ENCODE assay signal across 17 cellular contexts in the genomic region with DNA sequence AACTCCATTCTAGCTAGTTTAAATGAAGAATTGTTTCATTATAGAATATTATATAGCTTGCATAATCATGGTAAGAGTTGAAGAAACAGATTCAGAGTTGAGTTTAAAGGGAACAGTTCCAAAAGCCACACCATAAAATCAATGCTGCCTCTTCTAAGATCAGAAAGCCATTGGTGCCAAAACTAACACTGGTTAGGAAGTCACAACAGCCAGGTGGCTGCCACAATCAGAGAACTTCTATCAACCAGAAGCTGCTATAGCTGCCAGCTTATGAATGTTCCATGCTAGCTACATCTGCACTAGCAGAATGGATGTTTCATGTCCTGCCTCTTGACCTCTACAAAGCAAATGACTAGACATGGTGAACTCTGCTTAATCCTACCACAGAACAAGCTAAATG.
A peak's percentile ranks its signal among the peaks of the same experiment; 100 is the strongest.
DNase-seq lines count a peak whose midpoint lies in the region; ATAC-seq and TF ChIP-seq lines count a peak whose summit lies in the region.
"Had no signal": no experiment of that assay in that cellular context is flagged by ENCODE, and none has a peak within 500 bp of the region (broad histone marks: within the 10 kb centered on the region; RNA-seq: fewer than 3 reads in every experiment).

No MANE protein-coding gene starts in this region.

- DNase-seq in DMS 273 treated with DMSO at 0.1 percent for 48 hours (lab: John Stamatoyannopoulos, UW): peak; percentile 13
- peak; percentile 63 for DNase-seq in NCI-H1092 (lab: John Stamatoyannopoulos, UW)
- peak; percentile 51 for DNase-seq in NCI-H69 (lab: John Stamatoyannopoulos, UW)
- peak; percentile 52 for DNase-seq in left lobe of liver (ENCODE audit: low spot score)
- no peak for DNase-seq in stomach
- DNase-seq in HEK293T (ENCODE audit: extremely low spot score): no peak
- DNase-seq in activated naive CD4-positive, alpha-beta T cell treated with anti-CD3 and anti-CD28 coated beads, Interleukin-2, amount 50 U/mL, for 16 hours: no peak
- DNase-seq: ACHN; AML-193; Calu3; CD4-positive, CD25-positive, alpha-beta regulatory T cell; KG1; NCI-H1694; NCI-H2171; NCI-H510A; Right ventricle myocardium superior had no signal

- H3K9me3 ChIP-seq in stomach: no peaks in the 10 kb centered on the region

- TF ChIP-seq EP300 in stomach (IDR thresholded peaks at IDR 0.05): no peak

- ATAC-seq in left lobe of liver: peak; percentile 97
- ATAC-seq: SK-N-SH treated with all-trans-retinoic acid at 6 μM for 48 hours had no signal

- TF ChIP-seq CTCF in stomach (IDR thresholded peaks at IDR 0.05): no peak

- TF ChIP-seq POLR2A in stomach (IDR thresholded peaks at IDR 0.05): no peak

- no peak overlapping the region for H3K4me3 ChIP-seq in stomach

- CTCF ChIA-PET in HEK293T (lab: Yijun Ruan, JAX): no interaction called here

- intact Hi-C loops in stomach (cut with DNase I; ENCODE audit: low total_unique reads): no loop called here

- POLR2A ChIA-PET in HEK293T (lab: Yijun Ruan, JAX): no interaction called here

- no peak overlapping the region for H3K27ac ChIP-seq in stomach

- H3K27me3 ChIP-seq in stomach: no peaks in the 10 kb centered on the region

- H3K4me1 ChIP-seq in stomach: peaks cover 0 to 9% (median 4%) of the 10 kb centered on the region in 4 donors

- no peaks in the 10 kb centered on the region for H3K36me3 ChIP-seq in stomach

TF ChIP-seq in HEK293T, 16 proteins besides CTCF, POLR2A, EP300 and RAD21:
- TF ChIP-seq BHLHE40 (IDR thresholded peaks at IDR 0.05; ENCODE audit: borderline replicate concordance) (no peak), TARDBP (IDR thresholded peaks at IDR 0.05) (no peak), CTBP1 (IDR thresholded peaks at IDR 0.05; ENCODE audit: borderline replicate concordance) (no peak), ZNF384 (IDR thresholded peaks at IDR 0.05) (no peak), ARNT (IDR thresholded peaks at IDR 0.05) (no peak), LEF1 (IDR thresholded peaks at IDR 0.05; ENCODE audit: borderline replicate concordance) (no peak), L3MBTL2 (conservative IDR thresholded peaks at IDR 0.05) (no peak)
- TF ChIP-seq, protein P1, sequence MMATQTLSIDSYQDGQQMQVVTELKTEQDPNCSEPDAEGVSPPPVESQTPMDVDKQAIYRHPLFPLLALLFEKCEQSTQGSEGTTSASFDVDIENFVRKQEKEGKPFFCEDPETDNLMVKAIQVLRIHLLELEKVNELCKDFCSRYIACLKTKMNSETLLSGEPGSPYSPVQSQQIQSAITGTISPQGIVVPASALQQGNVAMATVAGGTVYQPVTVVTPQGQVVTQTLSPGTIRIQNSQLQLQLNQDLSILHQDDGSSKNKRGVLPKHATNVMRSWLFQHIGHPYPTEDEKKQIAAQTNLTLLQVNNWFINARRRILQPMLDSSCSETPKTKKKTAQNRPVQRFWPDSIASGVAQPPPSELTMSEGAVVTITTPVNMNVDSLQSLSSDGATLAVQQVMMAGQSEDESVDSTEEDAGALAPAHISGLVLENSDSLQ (IDR thresholded peaks at IDR 0.05): no peak

Comparison
In these comparisons a context has a peak if more than half of its experiments do, and no peak if none do; other contexts are left out.
1. DNase-seq: peak in DMS 273 treated with DMSO at 0.1 percent for 48 hours (single experiment), NCI-H1092 (single experiment), NCI-H69 (single experiment) and left lobe of liver (single experiment); none in stomach (single experiment), HEK293T (single experiment) and activated naive CD4-positive, alpha-beta T cell treated with anti-CD3 and anti-CD28 coated beads, Interleukin-2, amount 50 U/mL, for 16 hours (single experiment).